28 cellular contexts compared by ENCODE assay signal in genomic region chr4:158946825-158947224, GRCh38.
"Had no signal": no experiment of that assay in that cellular context is flagged by ENCODE, and none has a peak within 500 bp of the region (broad histone marks: within the 10 kb centered on the region; RNA-seq: fewer than 3 reads in every experiment).

No MANE protein-coding gene starts in this region.

- H3K27me3 ChIP-seq: left lung, ovary, right atrium auricular region, stomach, testis, thyroid gland, transverse colon, upper lobe of left lung, vagina had no signal

- H3K27ac Mint-ChIP-seq: immature natural killer cell; nephron; progenitor cell of endocrine pancreas; stimulated activated naive B cell treated with anti-CD40 and anti-IgM and Interleukin-4, amounts not matched to agents 10 μg/mL and 1 μg/mL and 100 μg/mL, for 72 hours had no signal

- ATAC-seq: left colon; left lung; lower lobe of right lung; sciatic nerve; stimulated activated naive B cell treated with anti-CD40 and anti-IgM and Interleukin-4, amounts not matched to agents 10 μg/mL and 1 μg/mL and 100 μg/mL, for 72 hours; stimulated activated naive CD8-positive, alpha-beta T cell treated with anti-CD3 and anti-CD28 coated beads, Interleukin-15, Interleukin-2, amounts not matched to agents 100 U/mL and 50 U/mL, for 24 hours had no signal

- H3K9me3 ChIP-seq: neutrophil, ovary, testis, thyroid gland, vagina had no signal

- H3K27me3 Mint-ChIP-seq: progenitor cell of endocrine pancreas had no signal

- H3K36me3 ChIP-seq: left lung, lower lobe of right lung, neutrophil, ovary, right atrium auricular region, stomach, thyroid gland, transverse colon, upper lobe of left lung, vagina had no signal

- H3K4me1 ChIP-seq: lower lobe of right lung, right atrium auricular region, testis, thyroid gland, transverse colon, vagina had no signal

- DNase-seq: hippocampal formation; immature natural killer cell; kidney; left colon; left lung; lower lobe of right lung; mammary epithelial cell; mesenchymal stem cell; ovary; stimulated activated CD4-positive, alpha-beta T cell treated with anti-CD3 and anti-CD28 coated beads, Interleukin-12 subunit alpha, Interleukin-12 subunit beta, amount 100 ng/mL, for 4 hours; stimulated activated CD4-positive, alpha-beta T cell treated with anti-CD3 and anti-CD28 coated beads, Interleukin-15, amount 100 ng/mL, for 24 hours; stimulated activated CD4-positive, alpha-beta T cell treated with anti-CD3 and anti-CD28 coated beads, Interleukin-2, amount 100 ng/mL, for 24 hours; stimulated activated CD4-positive, alpha-beta T cell treated with anti-CD3 and anti-CD28 coated beads, Interleukin-4, amount 100 ng/mL, for 1 hour; stimulated activated naive B cell treated with anti-CD40 and anti-IgM and Interleukin-4, amounts not matched to agents 10 μg/mL and 1 μg/mL and 100 μg/mL, for 72 hours; stimulated activated naive CD8-positive, alpha-beta T cell treated with anti-CD3 and anti-CD28 coated beads, Interleukin-15, Interleukin-2, amounts not matched to agents 100 U/mL and 50 U/mL, for 24 hours; stomach; testis; thyroid gland; transverse colon; upper lobe of left lung had no signal

- H3K4me3 ChIP-seq: left lung, lower lobe of right lung, ovary, right atrium auricular region, skin epidermis, stomach, testis, thyroid gland, transverse colon, upper lobe of left lung, vagina had no signal

- H3K4me1 Mint-ChIP-seq: nephron; neural crest cell; stimulated activated naive B cell treated with anti-CD40 and anti-IgM and Interleukin-4, amounts not matched to agents 10 μg/mL and 1 μg/mL and 100 μg/mL, for 72 hours had no signal

- H3K4me3 Mint-ChIP-seq: nephron; neural crest cell; stimulated activated naive B cell treated with anti-CD40 and anti-IgM and Interleukin-4, amounts not matched to agents 10 μg/mL and 1 μg/mL and 100 μg/mL, for 72 hours had no signal

- H3K27ac ChIP-seq: left lung, lower lobe of right lung, neutrophil, ovary, right atrium auricular region, skin epidermis, stomach, testis, thyroid gland, transverse colon, upper lobe of left lung, vagina had no signal
